In the genomic region with DNA sequence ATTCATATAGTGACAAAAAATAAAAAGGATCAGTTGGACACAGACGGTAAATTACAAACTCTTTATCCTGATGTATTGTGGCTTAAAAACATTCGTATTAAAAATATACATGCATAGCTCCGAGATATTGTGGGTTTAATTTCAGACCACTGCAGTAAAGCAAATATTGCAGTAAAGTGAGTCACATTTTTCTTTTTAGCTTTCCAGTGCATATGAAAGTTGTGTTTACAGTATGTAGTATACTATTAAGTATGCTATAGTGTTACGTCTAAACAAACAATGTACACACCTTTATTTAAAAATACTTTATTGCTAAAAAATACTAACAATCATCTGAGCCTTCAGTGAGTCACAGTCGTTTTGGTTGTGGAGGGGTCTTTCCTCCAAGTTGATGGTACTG, we compare ENCODE assay signal across 6 cellular contexts.
"Had no signal": no experiment of that assay in that cellular context is flagged by ENCODE, and none has a peak within 500 bp of the region (broad histone marks: within the 10 kb centered on the region; RNA-seq: fewer than 3 reads in every experiment).

No MANE protein-coding gene starts in this region.

- ATAC-seq: HepG2, K562 had no signal

- H3K27ac ChIP-seq: HL-60 had no signal

- FAIRE-seq: HepG2, HTR-8/SVneo, K562 had no signal

- DNase-seq: IMR-90, KBM-7 had no signal

- H3K4me3 ChIP-seq: K562 had no signal
